In the genomic region with DNA sequence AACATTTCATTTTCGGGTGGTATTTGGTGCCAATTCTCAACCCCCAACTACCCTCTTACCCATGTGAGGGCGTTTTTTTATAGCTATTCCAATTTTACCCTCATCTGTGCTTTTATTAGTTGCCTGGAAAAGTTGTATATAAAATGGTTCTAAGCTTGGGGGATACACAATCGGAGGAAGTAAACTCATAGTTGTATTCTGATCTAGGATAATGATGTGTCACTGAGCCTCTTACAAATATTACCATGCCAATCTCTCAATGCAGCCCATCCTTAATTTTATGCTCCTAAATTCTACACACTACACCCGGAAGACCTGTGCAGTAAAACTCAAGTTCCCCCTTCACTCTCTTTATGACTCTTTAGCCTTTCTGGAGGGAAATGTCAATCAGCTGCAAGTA, we compare ENCODE assay signal across 22 cellular contexts.
"Had no signal": no experiment of that assay in that cellular context is flagged by ENCODE, and none has a peak within 500 bp of the region (broad histone marks: within the 10 kb centered on the region; RNA-seq: fewer than 3 reads in every experiment).

No MANE protein-coding gene starts in this region.

- ATAC-seq: activated T-cell treated with anti-CD3 and anti-CD28 coated beads, Interleukin-2, amount 50 U/mL, for 4 hours; left lung; natural killer cell treated with Interleukin-12 subunit alpha and Interleukin-12 subunit beta and Interleukin-15 and Interleukin-18, amount 100 ng/mL, for 72 hours; T-cell; upper lobe of right lung; WTC11 had no signal

- H3K4me1 ChIP-seq: breast epithelium, left lung, right atrium auricular region, spleen, upper lobe of right lung had no signal

- H3K4me3 Mint-ChIP-seq: activated naive CD8-positive, alpha-beta T cell treated with anti-CD3 and anti-CD28 coated beads, Interleukin-2, amount 10 ng/mL, durations not matched to agents 7 days and 5 days; activated T-cell treated with anti-CD3 and anti-CD28 coated beads, Interleukin-2, amount 50 U/mL, for 4 hours; central memory CD8-positive, alpha-beta T cell; memory B cell; natural killer cell treated with Interleukin-12 subunit alpha and Interleukin-12 subunit beta and Interleukin-15 and Interleukin-18, amount 100 ng/mL, for 72 hours; T-cell; WTC11 had no signal

- H3K36me3 ChIP-seq: breast epithelium, left lung, right atrium auricular region, spleen, upper lobe of right lung had no signal

- DNase-seq: activated CD4-positive, alpha-beta T cell treated with anti-CD3 and anti-CD28 coated beads, Interleukin-2, amount 50 U/mL, for 4 hours; activated CD8-positive, alpha-beta memory T cell treated with anti-CD3 and anti-CD28 coated beads for 24 hours; activated CD8-positive, alpha-beta memory T cell treated with anti-CD3 and anti-CD28 coated beads, Interleukin-2, amount 50 U/mL, for 4 hours; activated naive CD4-positive, alpha-beta T cell; activated naive CD8-positive, alpha-beta T cell treated with anti-CD3 and anti-CD28 coated beads, Interleukin-2, amount 10 ng/mL, durations not matched to agents 7 days and 5 days; activated T-cell treated with anti-CD3 and anti-CD28 coated beads, Interleukin-2, amount 50 U/mL, for 4 hours; amniotic stem cell; left lung; spleen; stimulated activated CD4-positive, alpha-beta T cell treated with anti-CD3 and anti-CD28 coated beads, Interleukin-4, amount 100 ng/mL, for 1 hour; stimulated activated naive CD4-positive, alpha-beta T cell treated with Interleukin-2 at 50 U/mL for 16 hours; T-cell; upper lobe of right lung had no signal

- H3K27ac Mint-ChIP-seq: activated naive CD8-positive, alpha-beta T cell treated with anti-CD3 and anti-CD28 coated beads, Interleukin-2, amount 10 ng/mL, durations not matched to agents 7 days and 5 days; activated T-helper 2 cell treated with anti-CD3 and anti-CD28 coated beads, Interferon-gamma antibody, Interleukin-2, Interleukin-4, amounts not matched to agents 10 μg/mL and 5 μg/mL and 100 μg/mL, durations not matched to agents 14 hours and 24 hours and 36 hours; memory B cell; natural killer cell treated with Interleukin-12 subunit alpha and Interleukin-12 subunit beta and Interleukin-15 and Interleukin-18, amount 100 ng/mL, for 72 hours; progenitor cell of endocrine pancreas; T-cell had no signal

- H3K4me1 Mint-ChIP-seq: activated naive CD8-positive, alpha-beta T cell treated with anti-CD3 and anti-CD28 coated beads, Interleukin-2, amount 10 ng/mL, durations not matched to agents 7 days and 5 days; central memory CD8-positive, alpha-beta T cell; memory B cell; T-cell had no signal

- H3K4me3 ChIP-seq: breast epithelium, left lung, right atrium auricular region, spleen, upper lobe of right lung had no signal

- H3K9me3 ChIP-seq: breast epithelium, right atrium auricular region, upper lobe of right lung had no signal

- H3K36me3 Mint-ChIP-seq: activated naive CD8-positive, alpha-beta T cell treated with anti-CD3 and anti-CD28 coated beads, Interleukin-2, amount 10 ng/mL, durations not matched to agents 7 days and 5 days; memory B cell; T-cell; WTC11 had no signal

- H3K27ac ChIP-seq: breast epithelium, left lung, right atrium auricular region, upper lobe of right lung had no signal

- H3K9me3 Mint-ChIP-seq: WTC11 had no signal

- FAIRE-seq: colon had no signal

- H3K27me3 ChIP-seq: breast epithelium, left lung, right atrium auricular region, spleen, upper lobe of right lung had no signal

- H3K27me3 Mint-ChIP-seq: activated naive CD8-positive, alpha-beta T cell treated with anti-CD3 and anti-CD28 coated beads, Interleukin-2, amount 10 ng/mL, durations not matched to agents 7 days and 5 days; central memory CD8-positive, alpha-beta T cell; memory B cell; natural killer cell treated with Interleukin-12 subunit alpha and Interleukin-12 subunit beta and Interleukin-15 and Interleukin-18, amount 100 ng/mL, for 72 hours; progenitor cell of endocrine pancreas; T-cell had no signal
